In genomic region chr2:212959469-212960117, GRCh38 we compare ENCODE assay signal across 22 cellular contexts.
DNase-seq lines count a peak whose midpoint lies in the region; ATAC-seq lines count a peak whose summit lies in the region.
"Had no signal": no experiment of that assay in that cellular context is flagged by ENCODE, and none has a peak within 500 bp of the region (broad histone marks: within the 10 kb centered on the region; RNA-seq: fewer than 3 reads in every experiment).

No MANE protein-coding gene starts in this region.

- in situ Hi-C loops in GM23248 (cut with MboI), result no loop called here

- H3K27me3 Mint-ChIP-seq in stimulated activated naive CD8-positive, alpha-beta T cell treated with anti-CD3 and anti-CD28 coated beads, Interleukin-15, amount 100 ng/mL, for 72 hours, result no peaks in the 10 kb centered on the region

- peaks cover 3% of the 10 kb centered on the region; the same call in 1 of the 2 replicates for H3F3A ChIP-seq in GM23248 (ENCODE audit: insufficient read depth)

- H3K4me3 ChIP-seq in GM23248 (no peak overlapping the region), adipocyte (ENCODE audit: low read length) (peak overlapping the region; percentile 56), thymus (ENCODE audit: low read length) (no peak overlapping the region)
- H3K4me3 ChIP-seq: gastroesophageal sphincter, stomach, upper lobe of left lung had no signal

- H3K9me3 ChIP-seq in GM23248 (ENCODE audit: low read depth), result no peaks in the 10 kb centered on the region
- no peaks in the 10 kb centered on the region for H3K9me3 ChIP-seq in adipocyte (ENCODE audit: control insufficient read depth, low read length)
- H3K9me3 ChIP-seq in thymus (ENCODE audit: control insufficient read depth), result no peaks in the 10 kb centered on the region
- H3K9me3 ChIP-seq: gastroesophageal sphincter, stomach, upper lobe of left lung had no signal

- H3K27me3 ChIP-seq in GM23248 (replicated peaks; ENCODE audit: insufficient read depth) (no peaks in the 10 kb centered on the region), adipocyte (replicated peaks; ENCODE audit: control insufficient read depth, insufficient read depth, low read length) (no peaks in the 10 kb centered on the region), thymus (ENCODE audit: control insufficient read depth, insufficient read depth) (no peaks in the 10 kb centered on the region)
- H3K27me3 ChIP-seq: gastroesophageal sphincter, stomach, upper lobe of left lung had no signal

- peak overlapping the region; percentile 12 for H2AFZ ChIP-seq in GM23248

- H3K9me2 ChIP-seq in GM23248 (ENCODE audit: insufficient read depth), result no peaks in the 10 kb centered on the region

- H3K79me2 ChIP-seq in GM23248 (ENCODE audit: insufficient read depth), result no peaks in the 10 kb centered on the region

- H3K27ac Mint-ChIP-seq in stimulated activated naive CD8-positive, alpha-beta T cell treated with anti-CD3 and anti-CD28 coated beads, Interleukin-15, amount 100 ng/mL, for 72 hours, result no peak overlapping the region

- peaks cover 13% of the 10 kb centered on the region for H3K4me1 ChIP-seq in GM23248 (ENCODE audit: insufficient read depth)
- H3K4me1 ChIP-seq in adipocyte (ENCODE audit: control insufficient read depth, insufficient read depth, low read length), result peaks cover 51% of the 10 kb centered on the region
- peaks cover 26% of the 10 kb centered on the region for H3K4me1 ChIP-seq in thymus (ENCODE audit: control insufficient read depth, insufficient read depth, low read length)
- H3K4me1 ChIP-seq: stomach had no signal

- H3K9ac ChIP-seq in GM23248, result no peak overlapping the region
- peak overlapping the region; percentile 38 for H3K9ac ChIP-seq in adipocyte (ENCODE audit: low read length)

- H3K4me3 Mint-ChIP-seq in stimulated activated naive CD8-positive, alpha-beta T cell treated with anti-CD3 and anti-CD28 coated beads, Interleukin-15, amount 100 ng/mL, for 72 hours, result no peak overlapping the region
- H3K4me3 Mint-ChIP-seq: T-helper 1 cell treated with Interleukin-12 subunit alpha and Interleukin-12 subunit beta and Interleukin-4 antibody, amounts not matched to agents 30 μg/mL and 1 μg/mL, for 36 hours had no signal

- DNase-seq in GM23248, result peak; percentile 20
- DNase-seq in adipocyte (ENCODE audit: low read depth), result peak; percentile 37
- DNase-seq in islet precursor cell, result peak; percentile 69
- DNase-seq in activated CD4-positive, CD25-positive, alpha-beta regulatory T cell treated with anti-CD3 and anti-CD28 coated beads, Interleukin-2, amount 50 U/mL, for 72 hours, result no peak
- no peak for DNase-seq in NAMALWA (ENCODE audit: low spot score)
- no peak for DNase-seq in stimulated activated naive CD8-positive, alpha-beta T cell treated with anti-CD3 and anti-CD28 coated beads, Interleukin-15, amount 100 ng/mL, for 72 hours
- DNase-seq: activated CD4-positive, alpha-beta T cell treated with anti-CD3 and anti-CD28 coated beads, Interleukin-2, amount 50 U/mL, for 4 hours; activated naive CD4-positive, alpha-beta T cell; AML-193; Calu3; central memory CD4-positive, alpha-beta T cell; erythroblast; NCI-H146; NCI-H69; PC-3; small intestine; stimulated activated CD4-positive, alpha-beta T cell treated with anti-CD3 and anti-CD28 coated beads, Interleukin-4, amount 100 ng/mL, for 1 hour; stomach; upper lobe of left lung had no signal

- H4K20me1 ChIP-seq in GM23248 (ENCODE audit: insufficient read depth), result no peaks in the 10 kb centered on the region

- peaks cover 44% of the 10 kb centered on the region for H3K4me1 Mint-ChIP-seq in stimulated activated naive CD8-positive, alpha-beta T cell treated with anti-CD3 and anti-CD28 coated beads, Interleukin-15, amount 100 ng/mL, for 72 hours

- ATAC-seq in stimulated activated naive CD8-positive, alpha-beta T cell treated with anti-CD3 and anti-CD28 coated beads, Interleukin-15, amount 100 ng/mL, for 72 hours, result no peak
- ATAC-seq: gastroesophageal sphincter, PC-3 had no signal

- H3K27ac ChIP-seq in GM23248 (peak overlapping the region; percentile 33), thymus (ENCODE audit: low read depth) (peak overlapping the region; percentile 61)
- H3K27ac ChIP-seq: gastroesophageal sphincter, stomach had no signal

- no peaks in the 10 kb centered on the region for H3K9me3 Mint-ChIP-seq in stimulated activated naive CD8-positive, alpha-beta T cell treated with anti-CD3 and anti-CD28 coated beads, Interleukin-15, amount 100 ng/mL, for 72 hours

- WGBS in GM23248 (ENCODE audit: low coverage in 1 of 2, low lambda C conversion rate in 2 of 2, missing lambda C conversion rate in 2 of 2), 2 experiments, result 0 to 9% methylated on average over 1 of the region's 1 CpG
- WGBS in thymus, result 81% methylated on average over 1 of the region's 1 CpG

- H3K36me3 ChIP-seq in GM23248 (ENCODE audit: low read depth), result no peaks in the 10 kb centered on the region; the same call in 1 of the 2 replicates
- no peaks in the 10 kb centered on the region for H3K36me3 ChIP-seq in adipocyte (ENCODE audit: control insufficient read depth, insufficient read depth, low read length, severe bottlenecking)
- no peaks in the 10 kb centered on the region for H3K36me3 ChIP-seq in thymus (ENCODE audit: control insufficient read depth, insufficient read depth)
- H3K36me3 ChIP-seq: gastroesophageal sphincter, stomach, upper lobe of left lung had no signal

- no peak overlapping the region for H3K4me2 ChIP-seq in GM23248 (ENCODE audit: unreplicated experiment)

Comparison
In these comparisons a context has a peak if more than half of its experiments do, and no peak if none do; other contexts are left out.
1. DNase-seq: peak in GM23248 (single experiment), adipocyte (single experiment) and islet precursor cell (single experiment); none in activated CD4-positive, CD25-positive, alpha-beta regulatory T cell treated with anti-CD3 and anti-CD28 coated beads, Interleukin-2, amount 50 U/mL, for 72 hours (single experiment), NAMALWA (single experiment) and stimulated activated naive CD8-positive, alpha-beta T cell treated with anti-CD3 and anti-CD28 coated beads, Interleukin-15, amount 100 ng/mL, for 72 hours (0 of 2).